10 cellular contexts compared by ENCODE assay signal in genomic region chr12:11718768-11719253, GRCh38.
DNase-seq lines count a peak whose midpoint lies in the region; ATAC-seq and TF ChIP-seq lines count a peak whose summit lies in the region.
"Had no signal": no experiment of that assay in that cellular context is flagged by ENCODE, and none has a peak within 500 bp of the region (broad histone marks: within the 10 kb centered on the region; RNA-seq: fewer than 3 reads in every experiment).

No MANE protein-coding gene starts in this region.

- peaks cover 8% of the 10 kb centered on the region for H3K4me1 ChIP-seq in right cardiac atrium (ENCODE audit: control insufficient read depth, insufficient read depth, low read length)
- H3K4me1 ChIP-seq in thoracic aorta (ENCODE audit: control insufficient read depth in 1 of 2, low read depth in 2 of 2) = peaks cover 23 to 56% of the 10 kb centered on the region in 2 donors
- H3K4me1 ChIP-seq: uterus had no signal

- peak overlapping the region; percentile 71 for H3K27ac Mint-ChIP-seq in activated T-cell treated with anti-CD3 and anti-CD28 coated beads, Interleukin-2, amount 50 U/mL, for 24 hours

- no peaks in the 10 kb centered on the region for H3K36me3 ChIP-seq in thoracic aorta
- H3K36me3 ChIP-seq: uterus had no signal

- H3K27me3 ChIP-seq in right cardiac atrium (ENCODE audit: control insufficient read depth, insufficient read depth) = no peaks in the 10 kb centered on the region
- H3K27me3 ChIP-seq in thoracic aorta (replicated peaks; ENCODE audit: insufficient read depth) = no peaks in the 10 kb centered on the region
- H3K27me3 ChIP-seq: uterus had no signal

- no peak overlapping the region for H3K27ac ChIP-seq in right cardiac atrium (ENCODE audit: low read length)
- H3K27ac ChIP-seq in thoracic aorta = peak overlapping the region; percentile 44 to 46
- H3K27ac ChIP-seq: uterus had no signal

- H3K9me3 ChIP-seq in right cardiac atrium (ENCODE audit: control insufficient read depth, low read length) = no peaks in the 10 kb centered on the region
- no peaks in the 10 kb centered on the region for H3K9me3 ChIP-seq in thoracic aorta
- H3K9me3 ChIP-seq: uterus had no signal

- WGBS in right cardiac atrium = 66% methylated on average over 6 of the region's 6 CpGs

- no peaks in the 10 kb centered on the region for H3K9me3 Mint-ChIP-seq in activated T-cell treated with anti-CD3 and anti-CD28 coated beads, Interleukin-2, amount 50 U/mL, for 24 hours

- H3K4me3 ChIP-seq in astrocyte of the spinal cord (ENCODE audit: low read depth, low read length) = no peak overlapping the region
- no peak overlapping the region for H3K4me3 ChIP-seq in right cardiac atrium (ENCODE audit: low read length)
- no peak overlapping the region for H3K4me3 ChIP-seq in thoracic aorta
- H3K4me3 ChIP-seq: uterus had no signal

- H3K27me3 Mint-ChIP-seq in activated T-cell treated with anti-CD3 and anti-CD28 coated beads, Interleukin-2, amount 50 U/mL, for 24 hours = no peaks in the 10 kb centered on the region
- H3K27me3 Mint-ChIP-seq: B cell had no signal

- no peak for TF ChIP-seq CTCF in astrocyte of the spinal cord (IDR thresholded peaks at IDR 0.05; ENCODE audit: low read depth, low read length)
- no peak for TF ChIP-seq CTCF in thoracic aorta (IDR thresholded peaks at IDR 0.05)
- no peak for TF ChIP-seq CTCF in GM13977 (IDR thresholded peaks at IDR 0.05; ENCODE audit: extremely low read depth, insufficient read depth, missing control alignments)

- H3K36me3 Mint-ChIP-seq in activated T-cell treated with anti-CD3 and anti-CD28 coated beads, Interleukin-2, amount 50 U/mL, for 24 hours (ENCODE audit: low read depth) = peaks cover 64% of the 10 kb centered on the region

- in situ Hi-C loops in astrocyte of the spinal cord (cut with HindIII; ENCODE audit: low sequenced_read_pairs) = no loop called here
- in situ Hi-C loops in GM13977 (cut with MboI; ENCODE audit: low pct_unique_long_range_greater_than_20kb, low sequenced_read_pairs, unreplicated experiment) = no loop called here

- intact Hi-C loops in right cardiac atrium (cut with DNase I) = no loop called here

- ATAC-seq in right cardiac atrium = peak; percentile 15 to 59
- ATAC-seq in thoracic aorta (ENCODE audit: insufficient number of reproducible peaks, low FRiP score, low read depth) = no peak

- peaks cover 62% of the 10 kb centered on the region for H3K4me1 Mint-ChIP-seq in activated T-cell treated with anti-CD3 and anti-CD28 coated beads, Interleukin-2, amount 50 U/mL, for 24 hours (ENCODE audit: low read depth)

- DNase-seq in activated T-cell treated with anti-CD3 and anti-CD28 coated beads, Interleukin-2, amount 50 U/mL, for 24 hours = no peak
- DNase-seq in activated T-cell treated with anti-CD3 and anti-CD28 coated beads for 4 hours = no peak
- peak; percentile 86 for DNase-seq in astrocyte of the spinal cord (ENCODE audit: low read depth, low spot score)
- no peak for DNase-seq in right cardiac atrium
- no peak for DNase-seq in thoracic aorta (ENCODE audit: low spot score)
- no peak for DNase-seq in GM13977 (ENCODE audit: low spot score)
- no peak for DNase-seq in DMS153 treated with DMSO at 0.1 percent for 48 hours (lab: John Stamatoyannopoulos, UW; ENCODE audit: unreplicated experiment)
- no peak for DNase-seq in NCI-H1048 (lab: John Stamatoyannopoulos, UW)
- DNase-seq: uterus had no signal

- H3K4me3 Mint-ChIP-seq in activated T-cell treated with anti-CD3 and anti-CD28 coated beads, Interleukin-2, amount 50 U/mL, for 24 hours = no peak overlapping the region
- H3K4me3 Mint-ChIP-seq: B cell had no signal
